In the genomic region with DNA sequence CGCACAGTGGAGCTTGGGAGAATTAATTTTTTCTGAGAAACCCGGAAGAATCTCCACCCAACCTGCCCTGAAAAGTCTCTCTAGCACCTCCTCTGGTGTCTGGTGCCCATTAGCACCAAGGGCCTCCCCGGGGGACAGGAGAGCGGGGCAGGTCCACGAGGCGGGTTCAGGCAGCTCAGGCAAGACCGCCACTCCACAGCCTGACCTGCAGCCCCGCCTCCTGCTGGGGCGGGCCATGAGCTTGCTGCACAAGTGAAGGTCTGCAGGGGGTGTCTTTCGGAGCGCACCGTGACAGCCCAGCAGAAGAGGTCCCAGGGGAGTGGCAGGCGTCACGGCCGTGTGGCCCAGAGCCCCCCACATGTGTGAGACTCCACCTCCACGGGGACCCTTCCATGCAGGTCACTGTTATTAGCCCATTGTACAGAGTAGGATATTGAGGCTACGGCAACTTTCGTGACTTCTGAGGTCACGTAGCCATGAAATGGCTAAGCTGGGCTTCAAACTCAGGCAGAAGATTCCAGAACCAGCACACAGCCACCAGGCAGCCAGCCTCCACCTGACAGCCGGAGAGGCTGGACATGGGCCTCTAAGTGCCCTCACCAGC, we compare ENCODE assay signal across 15 cellular contexts.
A peak's percentile ranks its signal among the peaks of the same experiment; 100 is the strongest.
DNase-seq lines count a peak whose midpoint lies in the region; ATAC-seq and TF ChIP-seq lines count a peak whose summit lies in the region.
"Had no signal": no experiment of that assay in that cellular context is flagged by ENCODE, and none has a peak within 500 bp of the region (broad histone marks: within the 10 kb centered on the region; RNA-seq: fewer than 3 reads in every experiment).

No MANE protein-coding gene starts in this region.

- H2AFZ ChIP-seq in PC-9, result no peak overlapping the region
- H2AFZ ChIP-seq: hepatocyte had no signal

- no TSS peak for BruUV-seq in PC-9 (replicated peaks; lab: Mats Ljungman, UMichigan)

- POLR2A ChIA-PET in HEK293 (lab: Yijun Ruan, JAX), result no interaction called here
- POLR2A ChIA-PET in PC-9 (lab: Charles Lee; ENCODE audit: unreplicated experiment), result no interaction called here

- peaks cover 98% of the 10 kb centered on the region for H3K27me3 ChIP-seq in PC-9 (ENCODE audit: insufficient read depth, low read depth)

- DNase-seq in NCI-H82 (lab: John Stamatoyannopoulos, UW), result peak; percentile 28
- no peak for DNase-seq in NCI-H82 treated with DMSO at 0.1 percent for 48 hours (lab: John Stamatoyannopoulos, UW; ENCODE audit: unreplicated experiment)
- DNase-seq in PC-9, result no peak
- DNase-seq in myocyte (ENCODE audit: low read depth), result peak; percentile 60
- DNase-seq in AG20443 (ENCODE audit: low spot score), result no peak
- DNase-seq: activated CD4-positive, alpha-beta memory T cell treated with anti-CD3 and anti-CD28 coated beads for 36 hours; activated naive CD8-positive, alpha-beta T cell treated with anti-CD3 and anti-CD28 coated beads, Interleukin-2, amount 50 U/mL, for 24 hours; IMR-90; kidney glomerular epithelial cell; NCI-H226 had no signal

- H4K20me1 ChIP-seq in PC-9 (ENCODE audit: insufficient read depth), result peaks cover 9% of the 10 kb centered on the region; the same call in 1 of the 2 replicates

- no peaks in the 10 kb centered on the region for H3K9me2 ChIP-seq in PC-9 (ENCODE audit: insufficient read depth)

- H3K4me2 ChIP-seq in PC-9, result no peak overlapping the region
- H3K4me2 ChIP-seq: hepatocyte had no signal

- no peaks in the 10 kb centered on the region for H3K79me2 ChIP-seq in PC-9 (ENCODE audit: low read depth)
- H3K79me2 ChIP-seq: hepatocyte had no signal

- no peaks in the 10 kb centered on the region for H3F3A ChIP-seq in PC-9 (ENCODE audit: insufficient read depth, low read depth)

- H3K9me3 ChIP-seq in HEK293 (ENCODE audit: control insufficient read depth, insufficient read depth, low read depth, low read length) (no peaks in the 10 kb centered on the region), PC-9 (ENCODE audit: insufficient read depth, low read depth) (no peaks in the 10 kb centered on the region)
- H3K9me3 ChIP-seq: Caco-2 had no signal

- H3K36me3 ChIP-seq in HEK293 (ENCODE audit: control insufficient read depth in 2 of 2, insufficient read depth in 1 of 2, low read length in 2 of 2) (no peaks in the 10 kb centered on the region), PC-9 (ENCODE audit: low read depth) (no peaks in the 10 kb centered on the region)

- no peaks in the 10 kb centered on the region for H3K4me1 ChIP-seq in HEK293 (ENCODE audit: control insufficient read depth, insufficient read depth, low read length)
- H3K4me1 ChIP-seq in PC-9 (replicated peaks; ENCODE audit: insufficient read depth), result no peaks in the 10 kb centered on the region; the same call in 1 of the 2 replicates
- H3K4me1 ChIP-seq: Caco-2 had no signal

- H3K4me3 ChIP-seq in HEK293 (ENCODE audit: low read depth, low read length), result no peak overlapping the region
- no peak overlapping the region for H3K4me3 ChIP-seq in PC-9
- H3K4me3 ChIP-seq: hepatocyte had no signal

- H3K27ac ChIP-seq in HEK293 (ENCODE audit: extremely low read depth, low read depth, low read length) (no peak overlapping the region), PC-9 (no peak overlapping the region)
- H3K27ac ChIP-seq: hepatocyte had no signal

- intact Hi-C loops in PC-9 (cut with micrococcal nuclease; ENCODE audit: unreplicated experiment), result no loop called here

- CTCF ChIA-PET in HEK293 (lab: Yijun Ruan, JAX) (interaction anchor here (0.7 to 2.2 kb wide), 5 partner anchors 38 to 468 kb away, joined by 3 to 9 read pairs (median 4); no protein-coding TSS in a partner anchor), PC-9 (lab: Charles Lee) (interaction anchor here (0.7 kb wide), 1 partner anchor 682 kb away, joined by 3 read pairs; no protein-coding TSS in a partner anchor)

- ATAC-seq in HG02588 (IDR thresholded peaks at IDR 0.05; ENCODE audit: unreplicated experiment), result no peak
- ATAC-seq in esophagus mucosa, result no peak
- ATAC-seq: activated naive CD8-positive, alpha-beta T cell treated with anti-CD3 and anti-CD28 coated beads, Interleukin-2, amount 50 U/mL, for 24 hours had no signal

- no peak for TF ChIP-seq CTCF in HEK293 (tag by site-specific recombination; IDR thresholded peaks at IDR 0.05)
- peak; percentile 30; the same call in 1 of the 2 replicates for TF ChIP-seq CTCF in PC-9 (conservative IDR thresholded peaks at IDR 0.05)

TF ChIP-seq in HEK293, 187 proteins besides CTCF, POLR2A, EP300 and RAD21:
- TF ChIP-seq GLIS1 (tag by site-specific recombination; IDR thresholded peaks at IDR 0.05) (peak; percentile 60), ZIC2 (tag by site-specific recombination; IDR thresholded peaks at IDR 0.05) (peak; percentile 39; the same call in 1 of the 2 replicates), ZFHX2 (tag by site-specific recombination; conservative IDR thresholded peaks at IDR 0.05) (no peak), SP2 (tag by site-specific recombination; IDR thresholded peaks at IDR 0.05) (peak; percentile 58)

Comparison
In these comparisons a context has a peak if more than half of its experiments do, and no peak if none do; other contexts are left out.
1. DNase-seq: peak in NCI-H82 (single experiment) and myocyte (single experiment); none in NCI-H82 treated with DMSO at 0.1 percent for 48 hours (single experiment), PC-9 (0 of 2) and AG20443 (single experiment).